1 cellular context compared by ENCODE assay signal in genomic region chr1:209674957-209675566, GRCh38.
TF ChIP-seq lines count a peak whose summit lies in the region.

A gene with protein sequence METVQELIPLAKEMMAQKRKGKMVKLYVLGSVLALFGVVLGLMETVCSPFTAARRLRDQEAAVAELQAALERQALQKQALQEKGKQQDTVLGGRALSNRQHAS (plus strand): TSS chr1:209675412. CDS start chr1:209675685, 273 bp downstream.

TF ChIP-seq in GM12878, 131 proteins besides CTCF, POLR2A, EP300 and RAD21 (continues in another document):
- TF ChIP-seq, protein P1, sequence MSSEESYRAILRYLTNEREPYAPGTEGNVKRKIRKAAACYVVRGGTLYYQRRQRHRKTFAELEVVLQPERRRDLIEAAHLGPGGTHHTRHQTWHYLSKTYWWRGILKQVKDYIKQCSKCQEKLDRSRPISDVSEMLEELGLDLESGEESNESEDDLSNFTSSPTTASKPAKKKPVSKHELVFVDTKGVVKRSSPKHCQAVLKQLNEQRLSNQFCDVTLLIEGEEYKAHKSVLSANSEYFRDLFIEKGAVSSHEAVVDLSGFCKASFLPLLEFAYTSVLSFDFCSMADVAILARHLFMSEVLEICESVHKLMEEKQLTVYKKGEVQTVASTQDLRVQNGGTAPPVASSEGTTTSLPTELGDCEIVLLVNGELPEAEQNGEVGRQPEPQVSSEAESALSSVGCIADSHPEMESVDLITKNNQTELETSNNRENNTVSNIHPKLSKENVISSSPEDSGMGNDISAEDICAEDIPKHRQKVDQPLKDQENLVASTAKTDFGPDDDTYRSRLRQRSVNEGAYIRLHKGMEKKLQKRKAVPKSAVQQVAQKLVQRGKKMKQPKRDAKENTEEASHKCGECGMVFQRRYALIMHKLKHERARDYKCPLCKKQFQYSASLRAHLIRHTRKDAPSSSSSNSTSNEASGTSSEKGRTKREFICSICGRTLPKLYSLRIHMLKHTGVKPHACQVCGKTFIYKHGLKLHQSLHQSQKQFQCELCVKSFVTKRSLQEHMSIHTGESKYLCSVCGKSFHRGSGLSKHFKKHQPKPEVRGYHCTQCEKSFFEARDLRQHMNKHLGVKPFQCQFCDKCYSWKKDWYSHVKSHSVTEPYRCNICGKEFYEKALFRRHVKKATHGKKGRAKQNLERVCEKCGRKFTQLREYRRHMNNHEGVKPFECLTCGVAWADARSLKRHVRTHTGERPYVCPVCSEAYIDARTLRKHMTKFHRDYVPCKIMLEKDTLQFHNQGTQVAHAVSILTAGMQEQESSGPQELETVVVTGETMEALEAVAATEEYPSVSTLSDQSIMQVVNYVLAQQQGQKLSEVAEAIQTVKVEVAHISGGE (CRISPR knock-in tag; IDR thresholded peaks at IDR 0.05), result no peak
- TF ChIP-seq IKZF1 (conservative IDR thresholded peaks at IDR 0.05) (peak; percentile 44), POU2F2 (IDR thresholded peaks at IDR 0.05; ENCODE audit: borderline replicate concordance, low read depth, low read length) (no peak), NRF1 (conservative IDR thresholded peaks at IDR 0.05; ENCODE audit: low read depth, low read length) (no peak), PRDM15 (CRISPR knock-in tag; IDR thresholded peaks at IDR 0.05) (no peak), BRCA1 (IDR thresholded peaks at IDR 0.05; ENCODE audit: low read depth, low read length) (no peak), MAX (IDR thresholded peaks at IDR 0.05; ENCODE audit: low read depth, low read length) (peak; percentile 58; the same call in 1 of the 2 replicates), FOS (IDR thresholded peaks at IDR 0.05; ENCODE audit: borderline replicate concordance, extremely low read depth, insufficient read length) (no peak), USF1 (IDR thresholded peaks at IDR 0.05; ENCODE audit: borderline replicate concordance, extremely low read length, insufficient read depth, low read depth, low read length) (no peak), PML (IDR thresholded peaks at IDR 0.05; ENCODE audit: low read length) (no peak), BHLHE40 (IDR thresholded peaks at IDR 0.05; ENCODE audit: borderline replicate concordance in 1 of 2, low read depth in 2 of 2, low read length in 1 of 2) (peak; percentile 57 to 85; a peak in 3 of 4 replicates), RUNX3 (IDR thresholded peaks at IDR 0.05; ENCODE audit: low read length) (no peak), GATAD2B (conservative IDR thresholded peaks at IDR 0.05; ENCODE audit: low read depth) (peak; percentile 13; the same call in 1 of the 2 replicates), MTA3 (IDR thresholded peaks at IDR 0.05; ENCODE audit: borderline replicate concordance, low read length) (no peak), CBFB (IDR thresholded peaks at IDR 0.05; ENCODE audit: low read depth) (no peak), SREBF2 (IDR thresholded peaks at IDR 0.05; ENCODE audit: low read length) (no peak), KDM1A (IDR thresholded peaks at IDR 0.05; ENCODE audit: borderline replicate concordance) (no peak), USF2 (IDR thresholded peaks at IDR 0.05; ENCODE audit: borderline replicate concordance, low read depth, low read length) (no peak), EGR1 (IDR thresholded peaks at IDR 0.05; ENCODE audit: borderline replicate concordance in 1 of 2, low read depth in 2 of 2, low read length in 2 of 2) (no peak), SIX5 (IDR thresholded peaks at IDR 0.05; ENCODE audit: low read depth, low read length, severe bottlenecking) (no peak), DPF2 (IDR thresholded peaks at IDR 0.05) (peak; percentile 35; the same call in 1 of the 2 replicates), MXI1 (IDR thresholded peaks at IDR 0.05; ENCODE audit: low read depth, low read length) (0 out of 2 replicates have a peak, but pooled peaks have one; percentile 17), HCFC1 (IDR thresholded peaks at IDR 0.05; ENCODE audit: low read length) (no peak), SIN3A (IDR thresholded peaks at IDR 0.05; ENCODE audit: low read depth, low read length) (no peak), HDAC2 (IDR thresholded peaks at IDR 0.05) (no peak), HDGF (IDR thresholded peaks at IDR 0.05) (no peak), ATF7 (IDR thresholded peaks at IDR 0.05; ENCODE audit: low read depth) (no peak), CHD2 (IDR thresholded peaks at IDR 0.05; ENCODE audit: borderline replicate concordance, low read depth, low read length) (no peak), ZBTB40 (IDR thresholded peaks at IDR 0.05; ENCODE audit: borderline replicate concordance) (no peak), NKRF (conservative IDR thresholded peaks at IDR 0.05) (no peak), ZNF274 (IDR thresholded peaks at IDR 0.05; ENCODE audit: insufficient read depth, insufficient read length) (no peak), SP1 (IDR thresholded peaks at IDR 0.05; ENCODE audit: low read depth, low read length) (no peak), SMAD1 (IDR thresholded peaks at IDR 0.05; ENCODE audit: low read depth, partially characterized antibody) (no peak), SMARCA5 (IDR thresholded peaks at IDR 0.05) (no peak)
- TF ChIP-seq, protein P2, sequence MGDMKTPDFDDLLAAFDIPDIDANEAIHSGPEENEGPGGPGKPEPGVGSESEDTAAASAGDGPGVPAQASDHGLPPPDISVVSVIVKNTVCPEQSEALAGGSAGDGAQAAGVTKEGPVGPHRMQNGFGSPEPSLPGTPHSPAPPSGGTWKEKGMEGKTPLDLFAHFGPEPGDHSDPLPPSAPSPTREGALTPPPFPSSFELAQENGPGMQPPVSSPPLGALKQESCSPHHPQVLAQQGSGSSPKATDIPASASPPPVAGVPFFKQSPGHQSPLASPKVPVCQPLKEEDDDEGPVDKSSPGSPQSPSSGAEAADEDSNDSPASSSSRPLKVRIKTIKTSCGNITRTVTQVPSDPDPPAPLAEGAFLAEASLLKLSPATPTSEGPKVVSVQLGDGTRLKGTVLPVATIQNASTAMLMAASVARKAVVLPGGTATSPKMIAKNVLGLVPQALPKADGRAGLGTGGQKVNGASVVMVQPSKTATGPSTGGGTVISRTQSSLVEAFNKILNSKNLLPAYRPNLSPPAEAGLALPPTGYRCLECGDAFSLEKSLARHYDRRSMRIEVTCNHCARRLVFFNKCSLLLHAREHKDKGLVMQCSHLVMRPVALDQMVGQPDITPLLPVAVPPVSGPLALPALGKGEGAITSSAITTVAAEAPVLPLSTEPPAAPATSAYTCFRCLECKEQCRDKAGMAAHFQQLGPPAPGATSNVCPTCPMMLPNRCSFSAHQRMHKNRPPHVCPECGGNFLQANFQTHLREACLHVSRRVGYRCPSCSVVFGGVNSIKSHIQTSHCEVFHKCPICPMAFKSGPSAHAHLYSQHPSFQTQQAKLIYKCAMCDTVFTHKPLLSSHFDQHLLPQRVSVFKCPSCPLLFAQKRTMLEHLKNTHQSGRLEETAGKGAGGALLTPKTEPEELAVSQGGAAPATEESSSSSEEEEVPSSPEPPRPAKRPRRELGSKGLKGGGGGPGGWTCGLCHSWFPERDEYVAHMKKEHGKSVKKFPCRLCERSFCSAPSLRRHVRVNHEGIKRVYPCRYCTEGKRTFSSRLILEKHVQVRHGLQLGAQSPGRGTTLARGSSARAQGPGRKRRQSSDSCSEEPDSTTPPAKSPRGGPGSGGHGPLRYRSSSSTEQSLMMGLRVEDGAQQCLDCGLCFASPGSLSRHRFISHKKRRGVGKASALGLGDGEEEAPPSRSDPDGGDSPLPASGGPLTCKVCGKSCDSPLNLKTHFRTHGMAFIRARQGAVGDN (IDR thresholded peaks at IDR 0.05), result peak; percentile 90
- TF ChIP-seq, protein P3, sequence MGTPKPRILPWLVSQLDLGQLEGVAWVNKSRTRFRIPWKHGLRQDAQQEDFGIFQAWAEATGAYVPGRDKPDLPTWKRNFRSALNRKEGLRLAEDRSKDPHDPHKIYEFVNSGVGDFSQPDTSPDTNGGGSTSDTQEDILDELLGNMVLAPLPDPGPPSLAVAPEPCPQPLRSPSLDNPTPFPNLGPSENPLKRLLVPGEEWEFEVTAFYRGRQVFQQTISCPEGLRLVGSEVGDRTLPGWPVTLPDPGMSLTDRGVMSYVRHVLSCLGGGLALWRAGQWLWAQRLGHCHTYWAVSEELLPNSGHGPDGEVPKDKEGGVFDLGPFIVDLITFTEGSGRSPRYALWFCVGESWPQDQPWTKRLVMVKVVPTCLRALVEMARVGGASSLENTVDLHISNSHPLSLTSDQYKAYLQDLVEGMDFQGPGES (IDR thresholded peaks at IDR 0.05), result no peak
